11 cellular contexts compared by ENCODE assay signal in genomic region chr2:1741851-1742250, GRCh38. TPM values are rescaled to one million over a fixed set of nuclear protein-coding genes. Genes with fewer than 3 reads are reported as not detected.
DNase-seq lines count a peak whose midpoint lies in the region; TF ChIP-seq lines count a peak whose summit lies in the region.
"Had no signal": no experiment of that assay in that cellular context is flagged by ENCODE, and none has a peak within 500 bp of the region (broad histone marks: within the 10 kb centered on the region; RNA-seq: fewer than 3 reads in every experiment).

No MANE protein-coding gene starts in this region.

- H3K27ac ChIP-seq in HUES6 (ENCODE audit: low read depth, low read length), result no peak overlapping the region
- peak overlapping the region; percentile 99 to 100 for H3K27ac ChIP-seq in ascending aorta
- H3K27ac ChIP-seq in smooth muscle cell (ENCODE audit: low read depth), result peak overlapping the region; percentile 96

- H3K36me3 Mint-ChIP-seq in activated CD4-positive, alpha-beta T cell treated with anti-CD3 and anti-CD28 coated beads, Interleukin-2, amount 10 ng/mL, durations not matched to agents 24 days and 14 days (ENCODE audit: low read depth), result no peaks in the 10 kb centered on the region

- H3K9me3 ChIP-seq in HUES6 (ENCODE audit: control insufficient read depth, insufficient read depth, low read depth, low read length), result no peaks in the 10 kb centered on the region
- H3K9me3 ChIP-seq in ascending aorta, result no peaks in the 10 kb centered on the region
- no peaks in the 10 kb centered on the region for H3K9me3 ChIP-seq in iPS-18c (ENCODE audit: control insufficient read depth, insufficient read depth, low read length)
- no peaks in the 10 kb centered on the region for H3K9me3 ChIP-seq in smooth muscle cell (replicated peaks; ENCODE audit: low read depth)
- H3K9me3 ChIP-seq: Peyer's patch had no signal

- H3K4me2 ChIP-seq in smooth muscle cell, result peak overlapping the region; percentile 93

- peaks cover 19% of the 10 kb centered on the region for H3F3A ChIP-seq in smooth muscle cell (ENCODE audit: low read depth)

- peak in 1 of 2 donors; percentile 61 for DNase-seq in ascending aorta (ENCODE audit: low spot score in 2 of 2)
- no peak for DNase-seq in smooth muscle cell (lab: John Stamatoyannopoulos, UW; ENCODE audit: unreplicated experiment)
- DNase-seq in activated CD4-positive, alpha-beta T cell treated with anti-CD3 and anti-CD28 coated beads, Interleukin-2, amount 10 ng/mL, durations not matched to agents 24 days and 14 days, result no peak
- DNase-seq in NCI-H748 (lab: John Stamatoyannopoulos, UW; ENCODE audit: unreplicated experiment), result no peak
- DNase-seq in NCI-H748 treated with DMSO at 0.1 percent for 48 hours (lab: John Stamatoyannopoulos, UW), result no peak
- DNase-seq: activated effector memory CD4-positive, alpha-beta T cell treated with Interleukin-2 at 50 U/mL for 16 hours; NCI-H2081 treated with DMSO at 0.1 percent for 48 hours; stimulated activated CD4-positive, alpha-beta T cell treated with anti-CD3 and anti-CD28 coated beads, Interleukin-1b, Interleukin-23, amount 100 ng/mL, for 48 hours had no signal

- no peak overlapping the region for H3K4me3 Mint-ChIP-seq in activated CD4-positive, alpha-beta T cell treated with anti-CD3 and anti-CD28 coated beads, Interleukin-2, amount 10 ng/mL, durations not matched to agents 24 days and 14 days

- H3K4me3 ChIP-seq in HUES6 (ENCODE audit: low read depth, low read length) (peak overlapping the region; percentile 96; the same call in 1 of the 2 replicates), ascending aorta (peak overlapping the region; percentile 80 to 92), iPS-18c (ENCODE audit: insufficient read depth, low read depth, low read length) (peak overlapping the region; percentile 2; the same call in 1 of the 2 replicates), smooth muscle cell (peak overlapping the region; percentile 95)

- H3K4me1 ChIP-seq in HUES6 (ENCODE audit: control insufficient read depth, insufficient read depth, low read length), result peaks cover 33% of the 10 kb centered on the region
- peaks cover 4 to 35% of the 10 kb centered on the region in 2 donors for H3K4me1 ChIP-seq in ascending aorta
- peaks cover 21% of the 10 kb centered on the region for H3K4me1 ChIP-seq in smooth muscle cell (ENCODE audit: low read depth)

- TF ChIP-seq CTCF in ascending aorta (IDR thresholded peaks at IDR 0.05) (no peak), smooth muscle cell (IDR thresholded peaks at IDR 0.05; ENCODE audit: borderline replicate concordance, insufficient read depth, poor library complexity, severe bottlenecking) (no peak)

- intact Hi-C loops in ascending aorta (cut with DNase I), result loop anchor here (2.0 to 5.0 kb wide), 2 partner anchors 35 to 89 kb away; no protein-coding TSS in a partner anchor
- intact Hi-C loops in activated CD4-positive, alpha-beta T cell treated with anti-CD3 and anti-CD28 coated beads, Interleukin-2, amount 10 ng/mL, durations not matched to agents 24 days and 14 days (cut with micrococcal nuclease), result no loop called here

- WGBS in smooth muscle cell (ENCODE audit: low lambda C conversion rate), result 90% methylated on average over 14 of the region's 14 CpGs

- H3K9me3 Mint-ChIP-seq in activated CD4-positive, alpha-beta T cell treated with anti-CD3 and anti-CD28 coated beads, Interleukin-2, amount 10 ng/mL, durations not matched to agents 24 days and 14 days, result no peaks in the 10 kb centered on the region

- peaks cover 4% of the 10 kb centered on the region for H3K4me1 Mint-ChIP-seq in activated CD4-positive, alpha-beta T cell treated with anti-CD3 and anti-CD28 coated beads, Interleukin-2, amount 10 ng/mL, durations not matched to agents 24 days and 14 days

- H3K36me3 ChIP-seq in HUES6 (ENCODE audit: control insufficient read depth, insufficient read depth, low read length), result no peaks in the 10 kb centered on the region; the same call in 1 of the 2 replicates
- H3K36me3 ChIP-seq in ascending aorta, result no peaks in the 10 kb centered on the region
- no peaks in the 10 kb centered on the region for H3K36me3 ChIP-seq in smooth muscle cell (ENCODE audit: low read depth)
- H3K36me3 ChIP-seq: Peyer's patch had no signal

- H3K79me2 ChIP-seq in smooth muscle cell (ENCODE audit: low read depth), result peaks cover 68% of the 10 kb centered on the region

- peaks cover 20% of the 10 kb centered on the region for H3K27me3 ChIP-seq in HUES6 (ENCODE audit: control insufficient read depth, insufficient read depth, low read length)
- H3K27me3 ChIP-seq in ascending aorta, result no peaks in the 10 kb centered on the region
- no peaks in the 10 kb centered on the region for H3K27me3 ChIP-seq in smooth muscle cell (ENCODE audit: low read depth)
- H3K27me3 ChIP-seq: Peyer's patch had no signal

- no peak overlapping the region for H3K27ac Mint-ChIP-seq in activated CD4-positive, alpha-beta T cell treated with anti-CD3 and anti-CD28 coated beads, Interleukin-2, amount 10 ng/mL, durations not matched to agents 24 days and 14 days

- H4K20me1 ChIP-seq in smooth muscle cell (ENCODE audit: low read depth), result peaks cover 62% of the 10 kb centered on the region

- H2AFZ ChIP-seq in smooth muscle cell (ENCODE audit: low read depth), result no peak overlapping the region

- H3K27me3 Mint-ChIP-seq in activated CD4-positive, alpha-beta T cell treated with anti-CD3 and anti-CD28 coated beads, Interleukin-2, amount 10 ng/mL, durations not matched to agents 24 days and 14 days, result peaks cover 30% of the 10 kb centered on the region

- no peak overlapping the region for H3K9ac ChIP-seq in HUES6 (ENCODE audit: low read length)
- H3K9ac ChIP-seq in smooth muscle cell (ENCODE audit: low read depth), result no peak overlapping the region

RNA-seq across cellular contexts. Expression of gene PXDN, which starts 2.5 kb away (rescaled TPM):
- total RNA-seq in ascending aorta (188 TPM), smooth muscle cell (328 and 334 TPM in 2 replicates)
- 253 and 333 TPM in 2 replicates for polyA plus RNA-seq in smooth muscle cell
- 1.1 and 1.3 TPM in 2 replicates for total RNA-seq in activated CD4-positive, alpha-beta T cell treated with anti-CD3 and anti-CD28 coated beads, Interleukin-2, amount 10 ng/mL, durations not matched to agents 24 days and 14 days

Comparison
In these comparisons a context has a peak if more than half of its experiments do, and no peak if none do; other contexts are left out.
1. H3K4me3 ChIP-seq: peak in every context shown above with its lines; median percentile 96 in HUES6; 95 in smooth muscle cell; 86 in ascending aorta; 2 in iPS-18c.
2. RNA of gene PXDN, which starts 2.5 kb away (total RNA-seq): 328 to 334 TPM in smooth muscle cell and 188 TPM in ascending aorta (single experiment); 1.1 to 1.3 TPM in activated CD4-positive, alpha-beta T cell treated with anti-CD3 and anti-CD28 coated beads, Interleukin-2, amount 10 ng/mL, durations not matched to agents 24 days and 14 days; every median in the first group is over 10 times any median in the second.